Comparison of ENCODE assay signal across 10 cellular contexts in genomic region chr1:6248798-6249731, GRCh38. TPM values are rescaled to one million over a fixed set of nuclear protein-coding genes. Genes with fewer than 3 reads are reported as not detected.
DNase-seq lines count a peak whose midpoint lies in the region; ATAC-seq and TF ChIP-seq lines count a peak whose summit lies in the region.
"Had no signal": no experiment of that assay in that cellular context is flagged by ENCODE, and none has a peak within 500 bp of the region (broad histone marks: within the 10 kb centered on the region; RNA-seq: fewer than 3 reads in every experiment).

No MANE protein-coding gene starts in this region.

- no peak for TF ChIP-seq CTCF in mammary epithelial cell (conservative IDR thresholded peaks at IDR 0.05 in 1 of 2, IDR thresholded peaks at IDR 0.05 in 1 of 2; ENCODE audit: extremely low read depth in 1 of 2, insufficient read depth in 1 of 2, low read depth in 1 of 2, low read length in 2 of 2)
- no peak for TF ChIP-seq CTCF in upper lobe of left lung (IDR thresholded peaks at IDR 0.05)

- peak; percentile 47 for DNase-seq in NCI-H82 (lab: John Stamatoyannopoulos, UW)
- DNase-seq in NCI-H82 treated with DMSO at 0.1 percent for 48 hours (lab: John Stamatoyannopoulos, UW; ENCODE audit: unreplicated experiment), result no peak
- no peak for DNase-seq in mammary epithelial cell
- DNase-seq in left colon, result no peak
- peak in 1 of 2 donors; percentile 87 for DNase-seq in upper lobe of left lung
- DNase-seq in substantia nigra (lab: John Stamatoyannopoulos, UW), result no peak
- DNase-seq in stimulated activated naive CD4-positive, alpha-beta T cell (lab: John Stamatoyannopoulos, UW), result no peak
- DNase-seq in NCI-H345 treated with DMSO at 0.1 percent for 48 hours (lab: John Stamatoyannopoulos, UW; ENCODE audit: unreplicated experiment), result no peak

- H3K9me3 ChIP-seq in mammary epithelial cell (replicated peaks; ENCODE audit: insufficient read depth, low read length), result no peaks in the 10 kb centered on the region
- H3K9me3 ChIP-seq in upper lobe of left lung, result no peaks in the 10 kb centered on the region

- peak overlapping the region; percentile 52 for H3K4me2 ChIP-seq in mammary epithelial cell (ENCODE audit: insufficient read depth, low read depth, low read length)

- no peaks in the 10 kb centered on the region for H4K20me1 ChIP-seq in mammary epithelial cell (ENCODE audit: insufficient read depth, low read length)

- CTCF ChIA-PET in mammary epithelial cell (lab: Charles Lee; ENCODE audit: low non-redundant PET), result no interaction called here

- intact Hi-C loops in mammary epithelial cell (cut with micrococcal nuclease) (no loop called here), left colon (cut with DNase I, micrococcal nuclease) (loop anchor here in 1 of 2 donors (10.0 kb wide), 1 partner anchor 156 kb away; no protein-coding TSS in a partner anchor)

- H3K4me3 ChIP-seq in mammary epithelial cell (replicated peaks in 1 of 3; ENCODE audit: insufficient read depth in 1 of 3, low read depth in 2 of 3, low read length in 3 of 3) (no peak overlapping the region), upper lobe of left lung (peak overlapping the region in 3 of 4 donors; percentile 11 to 30 (median 13))

- in situ Hi-C loops in mammary epithelial cell (cut with MboI; ENCODE audit: low sequenced_read_pairs in 2 of 2), result loop anchor here in 1 of 2 donors (5.0 to 10.0 kb wide), 2 partner anchors 93 to 156 kb away; no protein-coding TSS in a partner anchor

- no peak overlapping the region for H3K27ac ChIP-seq in mammary epithelial cell (ENCODE audit: insufficient read depth, low read depth, low read length)
- H3K27ac ChIP-seq in upper lobe of left lung, result no peak overlapping the region
- no peak overlapping the region for H3K27ac ChIP-seq in substantia nigra (ENCODE audit: low read depth, low read length, poor library complexity, severe bottlenecking)

- H3K27me3 ChIP-seq in mammary epithelial cell (ENCODE audit: insufficient read depth, low read length) (peaks cover 3% of the 10 kb centered on the region), upper lobe of left lung (peaks cover 0 to 44% (median 23%) of the 10 kb centered on the region in 4 donors)

- no peak overlapping the region for H3K9ac ChIP-seq in mammary epithelial cell (ENCODE audit: insufficient read depth, low read length)

- BruUV-seq in mammary epithelial cell (replicated peaks; lab: Mats Ljungman, UMichigan), result no TSS peak

- H3K79me2 ChIP-seq in mammary epithelial cell (ENCODE audit: insufficient read depth, low read length), result no peaks in the 10 kb centered on the region

- TF ChIP-seq EP300 in upper lobe of left lung (IDR thresholded peaks at IDR 0.05), result no peak

- dilution Hi-C loops in mammary epithelial cell (cut with HindIII; ENCODE audit: low sequenced_read_pairs), result no loop called here

- TF ChIP-seq POLR2A in upper lobe of left lung (IDR thresholded peaks at IDR 0.05), result no peak

- ATAC-seq in left colon (peak; percentile 34), upper lobe of left lung (ENCODE audit: low FRiP score in 2 of 2) (no peak)

- 25% methylated on average over 20 of the region's 98 CpGs for WGBS in mammary epithelial cell (ENCODE audit: low coverage, missing lambda C conversion rate)
- 55 to 100% methylated on average over 2 to 12 of the region's 98 CpGs for WGBS in upper lobe of left lung, 2 donors

- H3K4me1 ChIP-seq in mammary epithelial cell (ENCODE audit: insufficient read depth, low read length) (peaks cover 18% of the 10 kb centered on the region), upper lobe of left lung (peaks cover 10 to 39% (median 27%) of the 10 kb centered on the region in 4 donors)

- no peak overlapping the region for H2AFZ ChIP-seq in mammary epithelial cell (ENCODE audit: low read depth, low read length)

- H3K36me3 ChIP-seq in mammary epithelial cell (ENCODE audit: insufficient read depth, low read length), result no peaks in the 10 kb centered on the region
- H3K36me3 ChIP-seq in upper lobe of left lung, result peaks cover 0 to 6% (median 0%) of the 10 kb centered on the region in 4 donors

RNA-seq across cellular contexts. Expression of gene HES3, which starts 5.1 kb away (rescaled TPM):
- total RNA-seq in mammary epithelial cell (not detected), left colon (not detected), upper lobe of left lung (not detected)
- polyA plus RNA-seq in mammary epithelial cell, result not detected
- polyA minus RNA-seq in mammary epithelial cell, result not detected
- total RNA-seq: pulmonary artery endothelial cell had no signal
- polyA plus RNA-seq: AG04450 had no signal

RNA-seq across cellular contexts. Expression of gene GPR153, which starts 11.8 kb away (rescaled TPM):
- total RNA-seq in mammary epithelial cell, result 10 to 100 TPM; 10.7 to 17.4 TPM
- 17.7 TPM for polyA plus RNA-seq in mammary epithelial cell
- 18.2 TPM for polyA minus RNA-seq in mammary epithelial cell
- 10 to 100 TPM; 27.0 to 60.6 TPM for total RNA-seq in left colon
- 10 to 100 TPM in 3 of 6 donors, 1 to 10 TPM in 3; 2.4 to 25.7 (median 12.5) TPM for total RNA-seq in upper lobe of left lung

RNA-seq across cellular contexts. Expression of gene ICMT, which starts 13.3 kb away (rescaled TPM):
- total RNA-seq in mammary epithelial cell (10 to 100 TPM; 65.2 to 75.4 TPM), left colon (10 to 100 TPM; 59.6 to 69.7 TPM), upper lobe of left lung (10 to 100 TPM; 23.0 to 66.7 (median 52.2) TPM)
- 76.3 TPM for polyA plus RNA-seq in mammary epithelial cell
- polyA minus RNA-seq in mammary epithelial cell, result 71.0 TPM

RNA-seq across cellular contexts. Expression of gene RNF207, which starts 43.1 kb away (rescaled TPM):
- total RNA-seq in mammary epithelial cell (10 to 100 TPM; 25.7 to 26.5 TPM), left colon (10 to 100 TPM; 40.8 to 65.3 TPM), upper lobe of left lung (10 to 100 TPM in 5 of 6 donors, 1 to 10 TPM in 1; 9.8 to 85.9 (median 18.3) TPM)
- polyA plus RNA-seq in mammary epithelial cell, result 5.9 TPM
- 6.6 TPM for polyA minus RNA-seq in mammary epithelial cell

RNA-seq across cellular contexts. Expression of gene RPL22, which starts 49.7 kb away (rescaled TPM):
- total RNA-seq in mammary epithelial cell, result 100 to 1,000 TPM in 1 of 2 donors, 10 to 100 TPM in 1; 69.7 to 303 TPM
- polyA plus RNA-seq in mammary epithelial cell, result 166 TPM
- 24.4 TPM for polyA minus RNA-seq in mammary epithelial cell
- total RNA-seq in left colon, result 100 to 1,000 TPM; 297 to 352 TPM
- 100 to 1,000 TPM in 5 of 6 donors, 10 to 100 TPM in 1; 88.2 to 288 (median 180) TPM for total RNA-seq in upper lobe of left lung

Comparison
In these comparisons a context has a peak if more than half of its experiments do, and no peak if none do; other contexts are left out.
1. H3K4me3 ChIP-seq: peak in upper lobe of left lung (3 of 4); none in mammary epithelial cell (0 of 3).